8 cellular contexts compared by ENCODE assay signal in the genomic region with DNA sequence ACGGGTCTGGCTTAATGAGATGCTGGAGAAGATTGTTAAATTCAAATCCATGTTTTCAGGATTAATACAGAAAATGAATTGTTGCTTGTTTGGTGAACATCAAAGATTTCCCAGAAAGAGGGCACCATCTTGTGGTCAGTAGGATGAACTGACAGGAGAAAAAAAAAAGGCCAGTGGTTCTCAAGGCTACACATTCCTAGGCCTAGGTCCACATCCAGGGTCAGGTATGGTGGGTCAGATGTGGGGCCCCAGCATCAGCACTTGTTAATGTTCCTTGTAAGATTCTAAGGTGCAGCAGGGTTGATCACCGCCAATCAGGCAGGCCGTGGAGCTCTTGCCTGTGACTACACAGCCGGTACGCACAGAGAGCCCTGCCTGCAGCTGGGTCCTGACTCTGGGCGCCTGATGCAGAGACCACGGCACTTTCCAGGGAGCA. TPM values are rescaled to one million over a fixed set of nuclear protein-coding genes. Genes with fewer than 3 reads are reported as not detected.
A peak's percentile ranks its signal among the peaks of the same experiment; 100 is the strongest.
DNase-seq lines count a peak whose midpoint lies in the region; ATAC-seq and TF ChIP-seq lines count a peak whose summit lies in the region.

No MANE protein-coding gene starts in this region.

- no peak overlapping the region for H3K4me3 Mint-ChIP-seq in CD8-positive, alpha-beta T cell
- no peak overlapping the region for H3K4me3 Mint-ChIP-seq in activated CD4-positive, alpha-beta T cell treated with anti-CD3 and anti-CD28 coated beads, Interleukin-2, amount 10 ng/mL, durations not matched to agents 24 days and 14 days

- no peaks in the 10 kb centered on the region for H3K4me1 Mint-ChIP-seq in CD8-positive, alpha-beta T cell (ENCODE audit: low read depth)
- H3K4me1 Mint-ChIP-seq in activated CD4-positive, alpha-beta T cell treated with anti-CD3 and anti-CD28 coated beads, Interleukin-2, amount 10 ng/mL, durations not matched to agents 24 days and 14 days = no peaks in the 10 kb centered on the region

- peak; percentile 63 for TF ChIP-seq CTCF in CD8-positive, alpha-beta T cell (IDR thresholded peaks at IDR 0.05)
- TF ChIP-seq CTCF in HFF-Myc (IDR thresholded peaks at IDR 0.05; ENCODE audit: low read depth, low read length, missing control alignments) (peak; percentile 75), RWPE2 (IDR thresholded peaks at IDR 0.05; ENCODE audit: poor library complexity, severe bottlenecking) (peak; percentile 84), fibroblast of pulmonary artery (IDR thresholded peaks at IDR 0.05; ENCODE audit: low read length, missing control alignments) (peak; percentile 83), ovary (IDR thresholded peaks at IDR 0.05) (peak; percentile 44 to 77 (median 57))

- no peak for DNase-seq in CD8-positive, alpha-beta T cell
- DNase-seq in HFF-Myc (ENCODE audit: extremely low read depth, low read depth) = no peak
- DNase-seq in RWPE2 (ENCODE audit: low spot score) = no peak
- peak; percentile 69 for DNase-seq in fibroblast of pulmonary artery (ENCODE audit: low read depth)
- no peak for DNase-seq in ovary
- DNase-seq in activated CD4-positive, alpha-beta T cell treated with anti-CD3 and anti-CD28 coated beads, Interleukin-2, amount 10 ng/mL, durations not matched to agents 24 days and 14 days = no peak
- DNase-seq in MG63 = no peak

- ATAC-seq in CD8-positive, alpha-beta T cell = peak; percentile 38
- ATAC-seq in RWPE2 (ENCODE audit: low read depth) = no peak
- ATAC-seq in HG03025 (IDR thresholded peaks at IDR 0.05; ENCODE audit: low FRiP score, unreplicated experiment) = no peak

- H3K9me3 ChIP-seq in CD8-positive, alpha-beta T cell (ENCODE audit: low read length) = no peaks in the 10 kb centered on the region
- H3K9me3 ChIP-seq in RWPE2 (ENCODE audit: severe bottlenecking) = no peaks in the 10 kb centered on the region
- H3K9me3 ChIP-seq in ovary = no peaks in the 10 kb centered on the region
- no peaks in the 10 kb centered on the region for H3K9me3 ChIP-seq in MG63

- CTCF ChIA-PET in CD8-positive, alpha-beta T cell (lab: Charles Lee) = interaction anchor here (0.6 to 1.8 kb wide), 4 partner anchors 15 to 551 kb away, joined by 3 to 4 read pairs (median 4); no protein-coding TSS in a partner anchor

- no peak for TF ChIP-seq EP300 in ovary (IDR thresholded peaks at IDR 0.05)

- no peaks in the 10 kb centered on the region for H3K27me3 ChIP-seq in CD8-positive, alpha-beta T cell (ENCODE audit: insufficient read depth, low read length)
- no peaks in the 10 kb centered on the region for H3K27me3 ChIP-seq in RWPE2 (ENCODE audit: insufficient read depth, poor library complexity, severe bottlenecking)
- H3K27me3 ChIP-seq in ovary = no peaks in the 10 kb centered on the region
- H3K27me3 ChIP-seq in MG63 = no peaks in the 10 kb centered on the region

- H3K36me3 Mint-ChIP-seq in CD8-positive, alpha-beta T cell = peaks cover 5% of the 10 kb centered on the region
- no peaks in the 10 kb centered on the region for H3K36me3 Mint-ChIP-seq in activated CD4-positive, alpha-beta T cell treated with anti-CD3 and anti-CD28 coated beads, Interleukin-2, amount 10 ng/mL, durations not matched to agents 24 days and 14 days (ENCODE audit: low read depth)

- H3K9me3 Mint-ChIP-seq in CD8-positive, alpha-beta T cell = no peaks in the 10 kb centered on the region
- no peaks in the 10 kb centered on the region for H3K9me3 Mint-ChIP-seq in activated CD4-positive, alpha-beta T cell treated with anti-CD3 and anti-CD28 coated beads, Interleukin-2, amount 10 ng/mL, durations not matched to agents 24 days and 14 days

- intact Hi-C loops in CD8-positive, alpha-beta T cell (cut with DNase I, micrococcal nuclease) = loop anchor here in 1 of 2 experiments (1.0 to 5.0 kb wide), 4 partner anchors 276 to 849 kb away; no protein-coding TSS in a partner anchor
- intact Hi-C loops in ovary (cut with DNase I) = loop anchor here in 3 of 4 donors (2.0 to 10.0 kb wide), 6 partner anchors 409 to 549 kb away; no protein-coding TSS in a partner anchor
- intact Hi-C loops in activated CD4-positive, alpha-beta T cell treated with anti-CD3 and anti-CD28 coated beads, Interleukin-2, amount 10 ng/mL, durations not matched to agents 24 days and 14 days (cut with micrococcal nuclease) = loop anchor here (1.0 kb wide), 1 partner anchor 412 kb away; no protein-coding TSS in a partner anchor

- WGBS in ovary, 3 donors = 63 to 70% (median 64%) methylated on average over 7 of the region's 7 CpGs

- H3K27ac Mint-ChIP-seq in CD8-positive, alpha-beta T cell = no peak overlapping the region
- H3K27ac Mint-ChIP-seq in activated CD4-positive, alpha-beta T cell treated with anti-CD3 and anti-CD28 coated beads, Interleukin-2, amount 10 ng/mL, durations not matched to agents 24 days and 14 days = no peak overlapping the region

- no peak overlapping the region for H3K4me3 ChIP-seq in CD8-positive, alpha-beta T cell (ENCODE audit: low read depth, low read length)
- H3K4me3 ChIP-seq in HFF-Myc (replicated peaks; ENCODE audit: low read depth, low read length) (no peak overlapping the region), RWPE2 (ENCODE audit: severe bottlenecking) (no peak overlapping the region), fibroblast of pulmonary artery (replicated peaks; ENCODE audit: low read depth, low read length) (no peak overlapping the region), ovary (no peak overlapping the region), MG63 (no peak overlapping the region)

- H3K27me3 Mint-ChIP-seq in CD8-positive, alpha-beta T cell (ENCODE audit: low read depth) = no peaks in the 10 kb centered on the region
- H3K27me3 Mint-ChIP-seq in activated CD4-positive, alpha-beta T cell treated with anti-CD3 and anti-CD28 coated beads, Interleukin-2, amount 10 ng/mL, durations not matched to agents 24 days and 14 days = peaks cover 10% of the 10 kb centered on the region

- TF ChIP-seq POLR2A in ovary (IDR thresholded peaks at IDR 0.05) = no peak

- POLR2A ChIA-PET in CD8-positive, alpha-beta T cell (lab: Charles Lee) = no interaction called here

- no peaks in the 10 kb centered on the region for H3K36me3 ChIP-seq in CD8-positive, alpha-beta T cell (ENCODE audit: insufficient read depth, low read length)
- H3K36me3 ChIP-seq in RWPE2 (ENCODE audit: low read depth) (no peaks in the 10 kb centered on the region), ovary (no peaks in the 10 kb centered on the region), MG63 (no peaks in the 10 kb centered on the region)

- H3K27ac ChIP-seq in CD8-positive, alpha-beta T cell (ENCODE audit: low read depth, low read length) = no peak overlapping the region
- H3K27ac ChIP-seq in RWPE2 (ENCODE audit: poor library complexity, severe bottlenecking) = no peak overlapping the region
- no peak overlapping the region for H3K27ac ChIP-seq in ovary

- no peaks in the 10 kb centered on the region for H3K4me1 ChIP-seq in CD8-positive, alpha-beta T cell (ENCODE audit: insufficient read depth, low read length)
- H3K4me1 ChIP-seq in RWPE2 (ENCODE audit: insufficient read depth, poor library complexity, severe bottlenecking) (no peaks in the 10 kb centered on the region), ovary (ENCODE audit: insufficient read depth) (no peaks in the 10 kb centered on the region)

RNA-seq across cellular contexts. Expression of a gene that starts 34.0 kb away (rescaled TPM):
- 10 to 100 TPM; 26.3 to 26.5 TPM for total RNA-seq in CD8-positive, alpha-beta T cell
- 10 to 100 TPM; 67.1 to 94.8 (median 80.0) TPM for total RNA-seq in ovary
- 10 to 100 TPM; 33.4 to 39.2 TPM for polyA plus RNA-seq in ovary
- 5.9 TPM in 2 replicates for total RNA-seq in activated CD4-positive, alpha-beta T cell treated with anti-CD3 and anti-CD28 coated beads, Interleukin-2, amount 10 ng/mL, durations not matched to agents 24 days and 14 days
- total RNA-seq in MG63 (2014; rRNA removed; shearing (Covaris generic); ENCODE audit: low replicate concordance) = 14.9 TPM in 2 replicates
